In the genomic region with DNA sequence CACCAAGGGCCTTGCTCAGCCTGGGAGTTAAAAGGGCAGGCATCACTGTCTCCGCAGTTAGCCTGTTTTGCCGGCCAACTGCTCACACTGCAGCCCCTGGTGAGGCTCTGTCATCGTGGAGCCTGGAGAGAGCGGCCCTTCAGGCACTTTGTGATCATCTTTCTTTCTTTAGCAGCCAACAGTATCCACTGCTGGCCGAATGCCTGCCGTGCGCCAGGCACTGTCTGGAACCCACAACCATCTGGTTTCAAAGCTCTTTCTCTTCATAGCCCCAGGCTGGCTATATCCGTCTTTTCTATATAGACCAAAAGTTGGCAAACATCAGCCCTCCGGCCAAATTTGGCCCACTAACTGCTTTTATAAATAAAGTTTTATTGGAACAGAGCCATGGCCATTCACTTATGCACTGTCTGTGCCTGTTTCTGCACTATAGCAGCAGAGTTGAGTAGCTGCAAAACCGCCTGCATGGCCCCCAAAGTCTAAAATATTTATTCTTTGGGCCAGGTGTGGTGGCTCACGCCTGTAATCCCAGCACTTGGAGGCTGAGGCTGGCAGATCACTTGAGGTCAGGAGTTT, we compare ENCODE assay signal across 22 cellular contexts. TPM values are rescaled to one million over a fixed set of nuclear protein-coding genes. Genes with fewer than 3 reads are reported as not detected.
A peak's percentile ranks its signal among the peaks of the same experiment; 100 is the strongest.
DNase-seq lines count a peak whose midpoint lies in the region; ATAC-seq, FAIRE-seq and TF ChIP-seq lines count a peak whose summit lies in the region.
"Had no signal": no experiment of that assay in that cellular context is flagged by ENCODE, and none has a peak within 500 bp of the region (broad histone marks: within the 10 kb centered on the region; RNA-seq: fewer than 3 reads in every experiment).

No MANE protein-coding gene starts in this region.

- no peaks in the 10 kb centered on the region for H4K20me1 ChIP-seq in K562 (replicated peaks; ENCODE audit: control insufficient read depth, insufficient read depth, low read length)

- H3K79me2 ChIP-seq in K562 (ENCODE audit: control insufficient read depth, insufficient read depth, low read length) = no peaks in the 10 kb centered on the region

- CTCF ChIA-PET in K562 (lab: Yijun Ruan, JAX; ENCODE audit: low intra/inter-chr PET ratio) = no interaction called here

- H3K4me1 ChIP-seq in K562 (replicated peaks in 1 of 2; ENCODE audit: control insufficient read depth in 2 of 2, insufficient read depth in 2 of 2, low read length in 2 of 2) = peaks cover 15 to 21% of the 10 kb centered on the region in 2 experiments; a peak in 4 of 5 replicates

- TF ChIP-seq RAD21 in K562 (CRISPR knock-in tag; conservative IDR thresholded peaks at IDR 0.05 in 1 of 2, IDR thresholded peaks at IDR 0.05 in 1 of 2) = no peak

- no peaks in the 10 kb centered on the region for H3K9me3 ChIP-seq in K562 (replicated peaks; ENCODE audit: control insufficient read depth, insufficient read depth, low read depth, low read length)
- H3K9me3 ChIP-seq: BLaER1 had no signal

- H3K27ac ChIP-seq in K562 (ENCODE audit: extremely low read depth, low read depth, low read length) (no peak overlapping the region), substantia nigra (ENCODE audit: low read depth, low read length, poor library complexity, severe bottlenecking) (peak overlapping the region; percentile 49)
- H3K27ac ChIP-seq: BLaER1, SK-N-MC had no signal

- 0 out of 4 replicates have a peak overlapping the region, but pooled peaks of 1 of the 2 experiments have one; percentile 22 for H3K9ac ChIP-seq in K562 (ENCODE audit: insufficient read depth in 1 of 2, low read depth in 2 of 2, low read length in 2 of 2)
- H3K9ac ChIP-seq: BLaER1 had no signal

- TF ChIP-seq EP300 in K562 (IDR thresholded peaks at IDR 0.05; ENCODE audit: low read length) = no peak

- intact Hi-C loops in K562 (cut with micrococcal nuclease) = no loop called here

- H3K36me3 Mint-ChIP-seq in activated naive CD4-positive, alpha-beta T cell treated with anti-CD3 and anti-CD28 coated beads, Interleukin-2, amount 50 U/mL, for 72 hours = peaks cover 0 to 11% of the 10 kb centered on the region in 2 donors

- H3K27me3 ChIP-seq in K562 (ENCODE audit: control insufficient read depth in 2 of 2, insufficient read depth in 2 of 2, low read length in 2 of 2) = no peaks in the 10 kb centered on the region
- H3K27me3 ChIP-seq: BLaER1 had no signal

- TF ChIP-seq POLR2A in K562 (conservative IDR thresholded peaks at IDR 0.05) = no peak

- H3K27ac Mint-ChIP-seq in activated naive CD4-positive, alpha-beta T cell treated with anti-CD3 and anti-CD28 coated beads, Interleukin-2, amount 50 U/mL, for 72 hours = no peak overlapping the region
- H3K27ac Mint-ChIP-seq: CD8-positive, alpha-beta T cell; IgD-negative memory B cell had no signal

- no peak overlapping the region for H2AFZ ChIP-seq in K562 (ENCODE audit: low read depth, low read length)

- H3K9me1 ChIP-seq in K562 (ENCODE audit: control insufficient read depth, insufficient read depth, low read length) = no peaks in the 10 kb centered on the region

- H3K4me2 ChIP-seq in K562 (ENCODE audit: insufficient read depth, low read length) = no peak overlapping the region
- H3K4me2 ChIP-seq: BLaER1 had no signal

- POLR2A ChIA-PET in K562 (lab: Yijun Ruan, JAX) = no interaction called here

- no peak for FAIRE-seq in K562 (lab: Jason Lieb, UNC)
- FAIRE-seq: H54, HTR-8/SVneo, RCC 7860 had no signal

- in situ Hi-C loops in K562 (cut with MboI) = no loop called here

- no peak for ATAC-seq in K562
- no peak for ATAC-seq in activated naive CD4-positive, alpha-beta T cell treated with anti-CD3 and anti-CD28 coated beads, Interleukin-2, amount 50 U/mL, for 72 hours
- ATAC-seq: CD8-positive, alpha-beta T cell had no signal

- H3K9me3 Mint-ChIP-seq in activated naive CD4-positive, alpha-beta T cell treated with anti-CD3 and anti-CD28 coated beads, Interleukin-2, amount 50 U/mL, for 72 hours = no peaks in the 10 kb centered on the region
- H3K9me3 Mint-ChIP-seq: CD8-positive, alpha-beta T cell; IgD-negative memory B cell had no signal

- H3K36me3 ChIP-seq in K562 (ENCODE audit: control insufficient read depth, insufficient read depth, low read length) = peaks cover 46% of the 10 kb centered on the region; the same call in 2 of the 3 replicates

- WGBS in K562 (ENCODE audit: insufficient coverage, low coverage, missing lambda C conversion rate) = 83% methylated on average over 11 of the region's 11 CpGs

- BruUV-seq in K562 (replicated peaks; lab: Mats Ljungman, UMichigan) = no TSS peak

- DNase-seq in DMS 273 treated with DMSO at 0.1 percent for 48 hours (lab: John Stamatoyannopoulos, UW) (peak; percentile 10), NCI-H345 treated with DMSO at 0.1 percent for 48 hours (lab: John Stamatoyannopoulos, UW; ENCODE audit: unreplicated experiment) (peak; percentile 8), K562 (ENCODE audit: extremely low read depth in 1 of 4, low spot score in 3 of 4) (no peak), substantia nigra (lab: John Stamatoyannopoulos, UW) (peak in 2 of 49 donors; percentile 18 to 36), NCI-H774 (lab: John Stamatoyannopoulos, UW) (no peak)
- DNase-seq in central memory CD4-positive, alpha-beta T cell = no peak
- no peak for DNase-seq in activated naive CD4-positive, alpha-beta T cell treated with anti-CD3 and anti-CD28 coated beads, Interleukin-2, amount 50 U/mL, for 72 hours (ENCODE audit: low spot score in 2 of 2)
- DNase-seq: CD8-positive, alpha-beta T cell; GF-D8; Karpas-422; MV-4-11; NCI-H1105 treated with DMSO at 0.1 percent for 48 hours; NCI-H2081 treated with DMSO at 0.1 percent for 48 hours; NCI-H510A treated with DMSO at 0.1 percent for 48 hours; NCI-H82; SHP77 had no signal

- no peak overlapping the region for H3K4me3 ChIP-seq in K562
- H3K4me3 ChIP-seq: BLaER1, SK-N-MC had no signal

- TF ChIP-seq CTCF in K562 (IDR thresholded peaks at IDR 0.05 in 2 of 3, conservative IDR thresholded peaks at IDR 0.05 in 1 of 3; ENCODE audit: insufficient read depth in 2 of 3, low read depth in 1 of 3, low read length in 3 of 3) = no peak

TF ChIP-seq in K562, 482 proteins besides CTCF, POLR2A, EP300 and RAD21 (continues in another document):
- no peak for TF ChIP-seq SUPT5H (IDR thresholded peaks at IDR 0.05)

RNA-seq across cellular contexts. Expression of gene SLC8B1, which starts 29.5 kb away (rescaled TPM):
- total RNA-seq in K562 (2011; cell fraction: chromatin; rRNA removed; ENCODE audit: low replicate concordance) = 58.8 and 108 TPM in 2 replicates
- 66.5 and 71.5 TPM in 2 replicates for total RNA-seq in K562 (2011; cell fraction: nucleolus; rRNA removed)
- 58.5 and 61.2 TPM in 2 replicates for total RNA-seq in K562 (2011; cell fraction: nucleoplasm; rRNA removed)
- 18.5 and 26.3 TPM in 2 replicates for total RNA-seq in K562 (2014; rRNA removed)
- total RNA-seq in K562 (2014; rRNA removed; fragmentation: Illumina TruSeq; extraction: Trizol) = 12.6 and 18.1 TPM in 2 replicates
- 21.0 and 21.2 TPM in 2 replicates for total RNA-seq in K562 (2015; rRNA removed; fragmentation: Illumina TruSeq; extraction: Trizol)
- 31.8 and 34.1 TPM in 2 replicates for total RNA-seq in K562 (2021)
- 18.2 and 25.0 TPM in 2 replicates for polyA plus RNA-seq in K562 (2011; rRNA removed)
- 35.8 and 50.0 TPM in 2 replicates for polyA plus RNA-seq in K562 (2011; cell fraction: cytosol; rRNA removed)
- polyA plus RNA-seq in K562 (2011; cell fraction: nucleus; rRNA removed) = 70.2 and 99.8 TPM in 2 replicates
- 20.5 and 24.5 TPM in 2 replicates for polyA plus RNA-seq in K562 (2012)
- polyA plus RNA-seq in K562 (2014; fragmentation: Illumina TruSeq; extraction: Trizol) = 23.0 and 24.1 TPM in 2 replicates
- polyA plus RNA-seq in K562 (2014; fragmentation: Nextera tagmentation; extraction: Ambion mirVana) = under 1 TPM; 0.86 to 0.87 TPM
- 25.2 and 26.5 TPM in 2 replicates for polyA plus RNA-seq in K562 (2014; rRNA removed)
- polyA minus RNA-seq in K562 (2011; rRNA and poly(A)+ RNA removed) = 19.1 and 29.2 TPM in 2 replicates
- polyA minus RNA-seq in K562 (2011; cell fraction: cytosol; rRNA and poly(A)+ RNA removed) = 18.6 and 20.4 TPM in 2 replicates
- 27.6 and 36.0 TPM in 2 replicates for polyA minus RNA-seq in K562 (2011; cell fraction: nucleus; rRNA and poly(A)+ RNA removed)
- total RNA-seq in activated naive CD4-positive, alpha-beta T cell treated with anti-CD3 and anti-CD28 coated beads, Interleukin-2, amount 50 U/mL, for 72 hours = 10 to 100 TPM; 24.2 to 28.5 TPM

RNA-seq across cellular contexts. Expression of gene PLBD2, which starts 53.0 kb away (rescaled TPM):
- total RNA-seq in K562 (2011; cell fraction: chromatin; rRNA removed; ENCODE audit: low replicate concordance) = 26.2 and 43.8 TPM in 2 replicates
- total RNA-seq in K562 (2011; cell fraction: nucleolus; rRNA removed) = 42.6 and 46.5 TPM in 2 replicates
- total RNA-seq in K562 (2011; cell fraction: nucleoplasm; rRNA removed) = 41.1 and 61.7 TPM in 2 replicates
- 7.2 and 9.1 TPM in 2 replicates for total RNA-seq in K562 (2014; rRNA removed)
- 1.3 and 2.4 TPM in 2 replicates for total RNA-seq in K562 (2014; rRNA removed; fragmentation: Illumina TruSeq; extraction: Trizol)
- total RNA-seq in K562 (2015; rRNA removed; fragmentation: Illumina TruSeq; extraction: Trizol) = 4.1 and 4.4 TPM in 2 replicates
- total RNA-seq in K562 (2021) = 33.1 and 37.4 TPM in 2 replicates
- 5.5 and 7.8 TPM in 2 replicates for polyA plus RNA-seq in K562 (2011; rRNA removed)
- polyA plus RNA-seq in K562 (2011; cell fraction: cytosol; rRNA removed) = 11.4 and 15.3 TPM in 2 replicates
- 8.5 and 11.2 TPM in 2 replicates for polyA plus RNA-seq in K562 (2011; cell fraction: nucleus; rRNA removed)
- 18.7 and 28.0 TPM in 2 replicates for polyA plus RNA-seq in K562 (2012)
- 31.3 and 33.7 TPM in 2 replicates for polyA plus RNA-seq in K562 (2014; fragmentation: Illumina TruSeq; extraction: Trizol)
- polyA plus RNA-seq in K562 (2014; fragmentation: Nextera tagmentation; extraction: Ambion mirVana) = 1 to 10 TPM; 5.0 to 6.0 TPM
- 16.4 and 17.6 TPM in 2 replicates for polyA plus RNA-seq in K562 (2014; rRNA removed)
- polyA minus RNA-seq in K562 (2011; rRNA and poly(A)+ RNA removed) = 7.4 and 11.0 TPM in 2 replicates
- 21.5 and 26.5 TPM in 2 replicates for polyA minus RNA-seq in K562 (2011; cell fraction: cytosol; rRNA and poly(A)+ RNA removed)
- 6.9 and 7.3 TPM in 2 replicates for polyA minus RNA-seq in K562 (2011; cell fraction: nucleus; rRNA and poly(A)+ RNA removed)
- total RNA-seq in activated naive CD4-positive, alpha-beta T cell treated with anti-CD3 and anti-CD28 coated beads, Interleukin-2, amount 50 U/mL, for 72 hours = 10 to 100 TPM; 14.7 to 14.9 TPM

Comparison
In these comparisons a context has a peak if more than half of its experiments do, and no peak if none do; other contexts are left out.
1. DNase-seq: peak in DMS 273 treated with DMSO at 0.1 percent for 48 hours (single experiment) and NCI-H345 treated with DMSO at 0.1 percent for 48 hours (single experiment); none in K562 (0 of 4), NCI-H774 (single experiment), central memory CD4-positive, alpha-beta T cell (single experiment) and activated naive CD4-positive, alpha-beta T cell treated with anti-CD3 and anti-CD28 coated beads, Interleukin-2, amount 50 U/mL, for 72 hours (0 of 2).